In genomic region chr5:178626484-178627258, GRCh38 we compare ENCODE assay signal across 1 cellular context.
TF ChIP-seq lines count a peak whose summit lies in the region.

Gene CLK4, minus strand, starts transcription at chr5:178627050. Its CDS starts 3,634 bp downstream, at chr5:178623416.

TF ChIP-seq in HepG2, 621 proteins besides CTCF, POLR2A, EP300 and RAD21 (continued from another document and continues in another):
- TF ChIP-seq HNF1A (IDR thresholded peaks at IDR 0.05; ENCODE audit: low read depth): no peak
- peak; percentile 32; the same call in 1 of the 2 replicates for TF ChIP-seq HNF1A (CRISPR knock-in tag; IDR thresholded peaks at IDR 0.05; ENCODE audit: borderline replicate concordance)
- no peak for TF ChIP-seq RFX5 (IDR thresholded peaks at IDR 0.05; ENCODE audit: low read depth, low read length)
- no peak for TF ChIP-seq NCOA5 (CRISPR knock-in tag; IDR thresholded peaks at IDR 0.05)
- TF ChIP-seq KLF9 (CRISPR knock-in tag; IDR thresholded peaks at IDR 0.05; ENCODE audit: low read depth): no peak
- TF ChIP-seq ZNF10 (CRISPR knock-in tag; IDR thresholded peaks at IDR 0.05; ENCODE audit: borderline replicate concordance, low read depth): no peak
- no peak for TF ChIP-seq LRRFIP1 (CRISPR knock-in tag; conservative IDR thresholded peaks at IDR 0.05)
- TF ChIP-seq CENPT (CRISPR knock-in tag; IDR thresholded peaks at IDR 0.05; ENCODE audit: low read depth): no peak
- no peak; the same call in 1 of the 2 replicates for TF ChIP-seq ZNF879 (CRISPR knock-in tag; IDR thresholded peaks at IDR 0.05)
- TF ChIP-seq ZNF710 (CRISPR knock-in tag; IDR thresholded peaks at IDR 0.05; ENCODE audit: borderline replicate concordance): no peak
- TF ChIP-seq ZNF609 (CRISPR knock-in tag; IDR thresholded peaks at IDR 0.05; ENCODE audit: borderline replicate concordance): peak; percentile 60; the same call in 1 of the 2 replicates
- TF ChIP-seq ZNF260 (CRISPR knock-in tag; IDR thresholded peaks at IDR 0.05; ENCODE audit: borderline replicate concordance, low read depth): no peak
- no peak for TF ChIP-seq DPF2 (CRISPR knock-in tag; IDR thresholded peaks at IDR 0.05; ENCODE audit: borderline replicate concordance, low read depth)
- no peak; the same call in 1 of the 2 replicates for TF ChIP-seq ZNF746 (CRISPR knock-in tag; IDR thresholded peaks at IDR 0.05)
- TF ChIP-seq SNAI1 (CRISPR knock-in tag; IDR thresholded peaks at IDR 0.05; ENCODE audit: borderline replicate concordance): no peak; the same call in 1 of the 2 replicates
- no peak for TF ChIP-seq SMAD9 (CRISPR knock-in tag; IDR thresholded peaks at IDR 0.05)
- peak; percentile 39; the same call in 1 of the 2 replicates for TF ChIP-seq KLF12 (CRISPR knock-in tag; IDR thresholded peaks at IDR 0.05; ENCODE audit: borderline replicate concordance)
- TF ChIP-seq ZNF644 (CRISPR knock-in tag; IDR thresholded peaks at IDR 0.05; ENCODE audit: low read depth): no peak
- TF ChIP-seq ZNF281 (CRISPR knock-in tag; IDR thresholded peaks at IDR 0.05; ENCODE audit: borderline replicate concordance): peak; percentile 7; the same call in 1 of the 2 replicates
- no peak for TF ChIP-seq PRMT3 (CRISPR knock-in tag; IDR thresholded peaks at IDR 0.05; ENCODE audit: borderline replicate concordance, low read depth)
- peak; percentile 89 for TF ChIP-seq ZNF232 (CRISPR knock-in tag; IDR thresholded peaks at IDR 0.05; ENCODE audit: borderline replicate concordance)
- peak; percentile 75; the same call in 1 of the 2 replicates for TF ChIP-seq ZNF556 (CRISPR knock-in tag; IDR thresholded peaks at IDR 0.05; ENCODE audit: borderline replicate concordance)
- no peak; the same call in 1 of the 2 replicates for TF ChIP-seq ATF2 (CRISPR knock-in tag; IDR thresholded peaks at IDR 0.05)
- peak; percentile 95 for TF ChIP-seq ZBTB14 (CRISPR knock-in tag; IDR thresholded peaks at IDR 0.05)
- peak; percentile 61; the same call in 1 of the 2 replicates for TF ChIP-seq ZSCAN31 (CRISPR knock-in tag; IDR thresholded peaks at IDR 0.05; ENCODE audit: low read depth)
- TF ChIP-seq ZNF496 (CRISPR knock-in tag; IDR thresholded peaks at IDR 0.05; ENCODE audit: insufficient replicate concordance): no peak
- TF ChIP-seq ATAD3A (CRISPR knock-in tag; IDR thresholded peaks at IDR 0.05): no peak
- TF ChIP-seq CHD2 (IDR thresholded peaks at IDR 0.05; ENCODE audit: low read depth, low read length): no peak
- no peak for TF ChIP-seq BRCA1 (CRISPR knock-in tag; IDR thresholded peaks at IDR 0.05)
- TF ChIP-seq FOXA3 (CRISPR knock-in tag; IDR thresholded peaks at IDR 0.05): no peak
- no peak for TF ChIP-seq DMTF1 (CRISPR knock-in tag; IDR thresholded peaks at IDR 0.05)
- no peak for TF ChIP-seq NCOA2 (CRISPR knock-in tag; IDR thresholded peaks at IDR 0.05)
- no peak for TF ChIP-seq MEIS1 (CRISPR knock-in tag; IDR thresholded peaks at IDR 0.05; ENCODE audit: borderline replicate concordance)
- no peak for TF ChIP-seq ZNF761 (CRISPR knock-in tag; conservative IDR thresholded peaks at IDR 0.05)
